In the genomic region with DNA sequence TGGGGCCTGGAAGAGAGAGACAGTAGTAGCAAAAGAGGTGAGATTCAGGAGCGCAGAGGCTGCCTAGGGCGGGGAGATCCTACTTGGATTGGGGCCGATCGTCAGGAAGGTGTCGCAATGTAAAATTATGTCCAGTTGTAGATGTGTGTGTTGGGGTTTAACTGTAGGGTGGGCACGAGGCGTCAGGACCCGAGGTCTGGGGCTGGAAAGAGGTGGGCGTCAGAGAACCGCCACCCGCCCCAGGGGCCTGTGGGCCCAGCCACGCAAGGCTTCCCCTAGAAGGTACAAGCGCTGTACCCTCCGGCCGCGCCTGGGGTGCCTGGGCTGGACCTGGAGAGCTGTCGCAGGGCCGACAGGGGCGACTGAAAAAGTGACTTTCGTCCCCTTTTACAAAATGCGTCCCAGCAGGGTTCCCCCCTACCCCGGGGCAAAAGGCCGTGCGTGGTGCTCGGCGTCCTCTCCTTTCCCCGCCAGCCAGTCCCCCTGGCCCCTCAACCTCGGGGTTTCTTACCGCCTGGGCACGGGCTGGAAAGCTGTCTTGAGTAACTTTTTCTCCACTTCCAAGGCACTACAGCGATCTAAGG, we compare ENCODE assay signal across 9 cellular contexts. TPM values are rescaled to one million over a fixed set of nuclear protein-coding genes. Genes with fewer than 3 reads are reported as not detected.
DNase-seq lines count a peak whose midpoint lies in the region; ATAC-seq and TF ChIP-seq lines count a peak whose summit lies in the region.
"Had no signal": no experiment of that assay in that cellular context is flagged by ENCODE, and none has a peak within 500 bp of the region (broad histone marks: within the 10 kb centered on the region; RNA-seq: fewer than 3 reads in every experiment).

No MANE protein-coding gene starts in this region.

- H3K36me3 ChIP-seq in liver (ENCODE audit: control insufficient read depth in 4 of 4, insufficient read depth in 3 of 4, low read depth in 1 of 4, low read length in 3 of 4) (no peaks in the 10 kb centered on the region), tibial artery (peaks cover 0 to 14% (median 0%) of the 10 kb centered on the region in 3 donors)

- H3K9me3 ChIP-seq in liver (ENCODE audit: control insufficient read depth in 4 of 4, low read length in 3 of 4) (no peaks in the 10 kb centered on the region), tibial artery (no peaks in the 10 kb centered on the region)

- peak; percentile 34 for DNase-seq in activated naive CD8-positive, alpha-beta T cell treated with anti-CD3 and anti-CD28 coated beads, Interleukin-2, amount 10 ng/mL, durations not matched to agents 7 days and 5 days
- no peak for DNase-seq in activated naive CD8-positive, alpha-beta T cell treated with anti-CD3 and anti-CD28 coated beads, Interleukin-2, amount 50 U/mL, for 24 hours
- DNase-seq in astrocyte of the spinal cord (ENCODE audit: low read depth, low spot score) (no peak), tibial artery (peak in 1 of 2 donors; percentile 58), caudate nucleus (lab: John Stamatoyannopoulos, UW) (no peak), DMS 273 treated with DMSO at 0.1 percent for 48 hours (lab: John Stamatoyannopoulos, UW) (no peak), AG20443 (ENCODE audit: low spot score) (no peak)

- peaks cover 20% of the 10 kb centered on the region for H3K4me1 Mint-ChIP-seq in activated naive CD8-positive, alpha-beta T cell treated with anti-CD3 and anti-CD28 coated beads, Interleukin-2, amount 10 ng/mL, durations not matched to agents 7 days and 5 days
- H3K4me1 Mint-ChIP-seq in activated naive CD8-positive, alpha-beta T cell treated with anti-CD3 and anti-CD28 coated beads, Interleukin-2, amount 50 U/mL, for 24 hours, result peaks cover 25% of the 10 kb centered on the region

- H3K27me3 Mint-ChIP-seq in activated naive CD8-positive, alpha-beta T cell treated with anti-CD3 and anti-CD28 coated beads, Interleukin-2, amount 10 ng/mL, durations not matched to agents 7 days and 5 days, result peaks cover 73% of the 10 kb centered on the region
- H3K27me3 Mint-ChIP-seq in activated naive CD8-positive, alpha-beta T cell treated with anti-CD3 and anti-CD28 coated beads, Interleukin-2, amount 50 U/mL, for 24 hours, result peaks cover 69% of the 10 kb centered on the region

- H3K36me3 Mint-ChIP-seq in activated naive CD8-positive, alpha-beta T cell treated with anti-CD3 and anti-CD28 coated beads, Interleukin-2, amount 10 ng/mL, durations not matched to agents 7 days and 5 days, result peaks cover 5% of the 10 kb centered on the region
- H3K36me3 Mint-ChIP-seq in activated naive CD8-positive, alpha-beta T cell treated with anti-CD3 and anti-CD28 coated beads, Interleukin-2, amount 50 U/mL, for 24 hours (ENCODE audit: low read depth), result no peaks in the 10 kb centered on the region

- intact Hi-C loops in tibial artery (cut with DNase I; ENCODE audit: low total_unique reads), result loop anchor here (10.0 kb wide), 2 partner anchors 89 to 351 kb away; no protein-coding TSS in a partner anchor

- in situ Hi-C loops in astrocyte of the spinal cord (cut with HindIII; ENCODE audit: low sequenced_read_pairs), result loop anchor here (25.0 kb wide), 1 partner anchor 653 kb away; a partner anchor contains a TSS

- H3K4me1 ChIP-seq in liver (ENCODE audit: control insufficient read depth in 4 of 4, insufficient read depth in 4 of 4, low read length in 3 of 4), result peaks cover 29 to 59% (median 40%) of the 10 kb centered on the region in 4 donors
- H3K4me1 ChIP-seq in tibial artery, result peaks cover 0 to 41% (median 27%) of the 10 kb centered on the region in 4 donors

- peaks cover 6 to 17% (median 11%) of the 10 kb centered on the region in 4 donors for H3K27me3 ChIP-seq in liver (ENCODE audit: control insufficient read depth in 4 of 4, insufficient read depth in 4 of 4, low read length in 3 of 4)
- peaks cover 0 to 12% of the 10 kb centered on the region in 2 donors for H3K27me3 ChIP-seq in tibial artery

- no peak for ATAC-seq in activated naive CD8-positive, alpha-beta T cell treated with anti-CD3 and anti-CD28 coated beads, Interleukin-2, amount 10 ng/mL, durations not matched to agents 7 days and 5 days (ENCODE audit: low read depth)
- ATAC-seq in activated naive CD8-positive, alpha-beta T cell treated with anti-CD3 and anti-CD28 coated beads, Interleukin-2, amount 50 U/mL, for 24 hours, result no peak

- no peak for TF ChIP-seq RAD21 in liver (IDR thresholded peaks at IDR 0.05)

- H3K27ac ChIP-seq in liver (ENCODE audit: low read depth in 1 of 2, low read length in 2 of 2), result no peak overlapping the region
- no peak overlapping the region for H3K27ac ChIP-seq in tibial artery
- H3K27ac ChIP-seq in caudate nucleus (ENCODE audit: low read depth, low read length), result no peak overlapping the region

- no peak overlapping the region for H3K27ac Mint-ChIP-seq in activated naive CD8-positive, alpha-beta T cell treated with anti-CD3 and anti-CD28 coated beads, Interleukin-2, amount 10 ng/mL, durations not matched to agents 7 days and 5 days
- no peak overlapping the region for H3K27ac Mint-ChIP-seq in activated naive CD8-positive, alpha-beta T cell treated with anti-CD3 and anti-CD28 coated beads, Interleukin-2, amount 50 U/mL, for 24 hours

- POLR2A ChIA-PET in activated naive CD8-positive, alpha-beta T cell treated with anti-CD3 and anti-CD28 coated beads, Interleukin-2, amount 10 ng/mL, durations not matched to agents 7 days and 5 days (lab: Charles Lee), result interaction anchor here (1.5 kb wide), 1 partner anchor 647 kb away, joined by 4 read pairs; a partner anchor contains a TSS

- WGBS in liver, result 9% methylated on average over 31 of the region's 31 CpGs

- no peaks in the 10 kb centered on the region for H3K9me3 Mint-ChIP-seq in activated naive CD8-positive, alpha-beta T cell treated with anti-CD3 and anti-CD28 coated beads, Interleukin-2, amount 10 ng/mL, durations not matched to agents 7 days and 5 days
- no peaks in the 10 kb centered on the region for H3K9me3 Mint-ChIP-seq in activated naive CD8-positive, alpha-beta T cell treated with anti-CD3 and anti-CD28 coated beads, Interleukin-2, amount 50 U/mL, for 24 hours

- peak overlapping the region; percentile 64 for H3K4me3 ChIP-seq in astrocyte of the spinal cord (ENCODE audit: low read depth, low read length)
- peak overlapping the region in 2 of 3 donors; percentile 9 to 46 for H3K4me3 ChIP-seq in liver (ENCODE audit: low read depth in 1 of 3, low read length in 3 of 3)
- H3K4me3 ChIP-seq in tibial artery, result peak overlapping the region; percentile 66 to 91

- H3K4me3 Mint-ChIP-seq in activated naive CD8-positive, alpha-beta T cell treated with anti-CD3 and anti-CD28 coated beads, Interleukin-2, amount 10 ng/mL, durations not matched to agents 7 days and 5 days, result peak overlapping the region; percentile 35
- H3K4me3 Mint-ChIP-seq in activated naive CD8-positive, alpha-beta T cell treated with anti-CD3 and anti-CD28 coated beads, Interleukin-2, amount 50 U/mL, for 24 hours, result no peak overlapping the region

- no peak for TF ChIP-seq CTCF in astrocyte of the spinal cord (IDR thresholded peaks at IDR 0.05; ENCODE audit: low read depth, low read length)
- no peak for TF ChIP-seq CTCF in liver (IDR thresholded peaks at IDR 0.05; ENCODE audit: low read depth, low read length, missing input control)
- TF ChIP-seq CTCF in tibial artery (IDR thresholded peaks at IDR 0.05), result no peak

- H3K9ac ChIP-seq in liver (ENCODE audit: low read depth in 1 of 2, low read length in 2 of 2), result no peak overlapping the region

TF ChIP-seq in liver, 16 proteins besides CTCF, POLR2A, EP300 and RAD21:
- no peak for TF ChIP-seq RXRA (IDR thresholded peaks at IDR 0.05)
- TF ChIP-seq FOXA1 (IDR thresholded peaks at IDR 0.05), result no peak
- TF ChIP-seq, protein P1, sequence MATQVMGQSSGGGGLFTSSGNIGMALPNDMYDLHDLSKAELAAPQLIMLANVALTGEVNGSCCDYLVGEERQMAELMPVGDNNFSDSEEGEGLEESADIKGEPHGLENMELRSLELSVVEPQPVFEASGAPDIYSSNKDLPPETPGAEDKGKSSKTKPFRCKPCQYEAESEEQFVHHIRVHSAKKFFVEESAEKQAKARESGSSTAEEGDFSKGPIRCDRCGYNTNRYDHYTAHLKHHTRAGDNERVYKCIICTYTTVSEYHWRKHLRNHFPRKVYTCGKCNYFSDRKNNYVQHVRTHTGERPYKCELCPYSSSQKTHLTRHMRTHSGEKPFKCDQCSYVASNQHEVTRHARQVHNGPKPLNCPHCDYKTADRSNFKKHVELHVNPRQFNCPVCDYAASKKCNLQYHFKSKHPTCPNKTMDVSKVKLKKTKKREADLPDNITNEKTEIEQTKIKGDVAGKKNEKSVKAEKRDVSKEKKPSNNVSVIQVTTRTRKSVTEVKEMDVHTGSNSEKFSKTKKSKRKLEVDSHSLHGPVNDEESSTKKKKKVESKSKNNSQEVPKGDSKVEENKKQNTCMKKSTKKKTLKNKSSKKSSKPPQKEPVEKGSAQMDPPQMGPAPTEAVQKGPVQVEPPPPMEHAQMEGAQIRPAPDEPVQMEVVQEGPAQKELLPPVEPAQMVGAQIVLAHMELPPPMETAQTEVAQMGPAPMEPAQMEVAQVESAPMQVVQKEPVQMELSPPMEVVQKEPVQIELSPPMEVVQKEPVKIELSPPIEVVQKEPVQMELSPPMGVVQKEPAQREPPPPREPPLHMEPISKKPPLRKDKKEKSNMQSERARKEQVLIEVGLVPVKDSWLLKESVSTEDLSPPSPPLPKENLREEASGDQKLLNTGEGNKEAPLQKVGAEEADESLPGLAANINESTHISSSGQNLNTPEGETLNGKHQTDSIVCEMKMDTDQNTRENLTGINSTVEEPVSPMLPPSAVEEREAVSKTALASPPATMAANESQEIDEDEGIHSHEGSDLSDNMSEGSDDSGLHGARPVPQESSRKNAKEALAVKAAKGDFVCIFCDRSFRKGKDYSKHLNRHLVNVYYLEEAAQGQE (IDR thresholded peaks at IDR 0.05), result no peak
- TF ChIP-seq FOXA2 (IDR thresholded peaks at IDR 0.05), result no peak
- no peak for TF ChIP-seq EGR1 (IDR thresholded peaks at IDR 0.05; ENCODE audit: low read depth in 2 of 2)
- TF ChIP-seq, protein P2, sequence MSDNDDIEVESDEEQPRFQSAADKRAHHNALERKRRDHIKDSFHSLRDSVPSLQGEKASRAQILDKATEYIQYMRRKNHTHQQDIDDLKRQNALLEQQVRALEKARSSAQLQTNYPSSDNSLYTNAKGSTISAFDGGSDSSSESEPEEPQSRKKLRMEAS (IDR thresholded peaks at IDR 0.05), result no peak
- TF ChIP-seq SP1 (IDR thresholded peaks at IDR 0.05), result no peak
- no peak for TF ChIP-seq JUND (IDR thresholded peaks at IDR 0.05)
- no peak for TF ChIP-seq GABPA (IDR thresholded peaks at IDR 0.05 in 1 of 2, conservative IDR thresholded peaks at IDR 0.05 in 1 of 2)

RNA-seq across cellular contexts. Expression of a gene that starts 2.8 kb away (rescaled TPM):
- total RNA-seq in activated naive CD8-positive, alpha-beta T cell treated with anti-CD3 and anti-CD28 coated beads, Interleukin-2, amount 10 ng/mL, durations not matched to agents 7 days and 5 days, result not detected
- under 1 TPM in 1 of 2 donors, not detected in 1; 0.59 TPM for total RNA-seq in liver
- under 1 TPM in 1 of 2 donors, not detected in 1; 0.53 TPM for polyA plus RNA-seq in liver
- total RNA-seq: temporal lobe had no signal

Comparison
In these comparisons a context has a peak if more than half of its experiments do, and no peak if none do; other contexts are left out.
1. H3K4me3 ChIP-seq: peak in every context shown above with its lines; median percentile 78 in tibial artery; 64 in astrocyte of the spinal cord; 28 in liver.